In the genomic region with DNA sequence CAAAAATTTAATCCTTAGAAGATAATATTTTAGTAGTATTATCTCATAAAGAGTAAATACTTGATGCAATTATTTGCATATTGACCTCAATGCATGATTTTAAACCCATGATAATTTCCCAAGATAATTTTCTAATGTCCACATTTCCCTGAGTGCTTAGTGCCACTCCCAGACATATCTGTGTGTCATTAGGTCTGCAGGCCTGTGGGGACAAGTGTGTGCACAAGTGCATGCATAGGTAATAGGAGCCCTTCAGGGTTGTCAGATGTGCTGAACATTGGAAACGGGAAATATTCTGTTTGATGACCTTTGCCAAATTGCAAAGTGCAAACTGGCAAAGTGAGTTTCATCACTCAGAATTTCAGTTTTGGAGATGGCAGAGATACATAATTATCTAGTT, we compare ENCODE assay signal across 27 cellular contexts.
DNase-seq lines count a peak whose midpoint lies in the region; ATAC-seq and TF ChIP-seq lines count a peak whose summit lies in the region.
"Had no signal": no experiment of that assay in that cellular context is flagged by ENCODE, and none has a peak within 500 bp of the region (broad histone marks: within the 10 kb centered on the region; RNA-seq: fewer than 3 reads in every experiment).

No MANE protein-coding gene starts in this region.

- H3K4me1 ChIP-seq in HCT116 (ENCODE audit: control insufficient read depth in 1 of 2, insufficient read depth in 2 of 2, low read length in 2 of 2) (peaks cover 18 to 36% of the 10 kb centered on the region in 2 experiments), esophagus squamous epithelium (peaks cover 0 to 53% (median 3%) of the 10 kb centered on the region in 3 donors)
- H3K4me1 ChIP-seq: BLaER1 treated with 17β-estradiol and CSF1 and Interleukin-3, amounts not matched to agents 10 nM and 100 nM; parathyroid adenoma; thyroid gland had no signal

- H3K9me3 Mint-ChIP-seq in natural killer cell treated with Interleukin-12 subunit alpha and Interleukin-12 subunit beta and Interleukin-15 and Interleukin-18, amount 100 ng/mL, for 72 hours = peaks cover 8% of the 10 kb centered on the region

- H3K36me3 Mint-ChIP-seq in natural killer cell treated with Interleukin-12 subunit alpha and Interleukin-12 subunit beta and Interleukin-15 and Interleukin-18, amount 100 ng/mL, for 72 hours = no peaks in the 10 kb centered on the region
- H3K36me3 Mint-ChIP-seq: activated CD8-positive, alpha-beta memory T cell treated with anti-CD3 and anti-CD28 coated beads, Interleukin-2, amount 10 ng/mL, durations not matched to agents 7 days and 5 days; activated naive CD8-positive, alpha-beta T cell treated with anti-CD3 and anti-CD28 coated beads, Interleukin-2, amount 10 ng/mL, durations not matched to agents 7 days and 5 days had no signal

- DNase-seq in HCT116 (ENCODE audit: low read depth, low spot score) (no peak), RWPE1 (ENCODE audit: low spot score) (no peak), esophagus squamous epithelium (lab: John Stamatoyannopoulos, UW) (no peak)
- no peak for DNase-seq in natural killer cell treated with Interleukin-12 subunit alpha and Interleukin-12 subunit beta and Interleukin-15 and Interleukin-18, amount 100 ng/mL, for 72 hours (ENCODE audit: low spot score)
- DNase-seq: activated CD8-positive, alpha-beta memory T cell treated with anti-CD3 and anti-CD28 coated beads, Interleukin-2, amount 10 ng/mL, durations not matched to agents 7 days and 5 days; activated gamma-delta T cell treated with Interleukin-2 at 50 U/mL for 16 hours; activated naive CD8-positive, alpha-beta T cell treated with anti-CD3 and anti-CD28 coated beads, Interleukin-2, amount 10 ng/mL, durations not matched to agents 7 days and 5 days; activated T-cell treated with anti-CD3 and anti-CD28 coated beads, Interleukin-2, amount 50 U/mL, for 4 hours; aorta; central memory CD4-positive, alpha-beta T cell; DMS79; endodermal cell; GDM1; NCI-H1436 treated with DMSO at 0.1 percent for 48 hours; NCI-H510A; retina; Right ventricle myocardium superior; stimulated activated naive CD8-positive, alpha-beta T cell treated with anti-CD3 and anti-CD28 coated beads, Interleukin-15, amount 100 ng/mL, for 72 hours; T-helper 2 cell; thyroid gland had no signal

- H3K4me3 Mint-ChIP-seq in natural killer cell treated with Interleukin-12 subunit alpha and Interleukin-12 subunit beta and Interleukin-15 and Interleukin-18, amount 100 ng/mL, for 72 hours = no peak overlapping the region
- H3K4me3 Mint-ChIP-seq: activated CD8-positive, alpha-beta memory T cell treated with anti-CD3 and anti-CD28 coated beads, Interleukin-2, amount 10 ng/mL, durations not matched to agents 7 days and 5 days; activated naive CD8-positive, alpha-beta T cell treated with anti-CD3 and anti-CD28 coated beads, Interleukin-2, amount 10 ng/mL, durations not matched to agents 7 days and 5 days; activated T-cell treated with anti-CD3 and anti-CD28 coated beads, Interleukin-2, amount 50 U/mL, for 4 hours; endodermal cell; stimulated activated naive CD8-positive, alpha-beta T cell treated with anti-CD3 and anti-CD28 coated beads, Interleukin-15, amount 100 ng/mL, for 72 hours had no signal

- ATAC-seq in HCT116 = peak; percentile 76
- ATAC-seq in GM18498 (IDR thresholded peaks at IDR 0.05; ENCODE audit: unreplicated experiment) = no peak
- ATAC-seq in GM21723 (IDR thresholded peaks at IDR 0.05; ENCODE audit: unreplicated experiment) = no peak
- no peak for ATAC-seq in natural killer cell treated with Interleukin-12 subunit alpha and Interleukin-12 subunit beta and Interleukin-15 and Interleukin-18, amount 100 ng/mL, for 72 hours
- ATAC-seq: activated CD8-positive, alpha-beta memory T cell treated with anti-CD3 and anti-CD28 coated beads, Interleukin-2, amount 10 ng/mL, durations not matched to agents 7 days and 5 days; gastroesophageal sphincter; left lobe of liver; stimulated activated naive CD8-positive, alpha-beta T cell treated with anti-CD3 and anti-CD28 coated beads, Interleukin-15, amount 100 ng/mL, for 72 hours had no signal

- CTCF ChIA-PET in HCT116 (lab: Charles Lee) (no interaction called here), RWPE1 (lab: Yijun Ruan, JAX) (no interaction called here)

- no peak overlapping the region for H3K27ac Mint-ChIP-seq in natural killer cell treated with Interleukin-12 subunit alpha and Interleukin-12 subunit beta and Interleukin-15 and Interleukin-18, amount 100 ng/mL, for 72 hours
- H3K27ac Mint-ChIP-seq: activated CD8-positive, alpha-beta memory T cell treated with anti-CD3 and anti-CD28 coated beads, Interleukin-2, amount 10 ng/mL, durations not matched to agents 7 days and 5 days; activated naive CD8-positive, alpha-beta T cell treated with anti-CD3 and anti-CD28 coated beads, Interleukin-2, amount 10 ng/mL, durations not matched to agents 7 days and 5 days; endodermal cell; stimulated activated naive CD8-positive, alpha-beta T cell treated with anti-CD3 and anti-CD28 coated beads, Interleukin-15, amount 100 ng/mL, for 72 hours had no signal

- no peaks in the 10 kb centered on the region for H3K27me3 ChIP-seq in HCT116 (ENCODE audit: insufficient read depth, low read length)
- no peaks in the 10 kb centered on the region for H3K27me3 ChIP-seq in esophagus squamous epithelium
- H3K27me3 ChIP-seq: BLaER1 treated with 17β-estradiol and CSF1 and Interleukin-3, amounts not matched to agents 10 nM and 100 nM; gastroesophageal sphincter; thyroid gland had no signal

- no peaks in the 10 kb centered on the region for H3K36me3 ChIP-seq in HCT116 (ENCODE audit: control insufficient read depth in 1 of 2, insufficient read depth in 2 of 2, low read length in 2 of 2)
- H3K36me3 ChIP-seq in esophagus squamous epithelium = no peaks in the 10 kb centered on the region
- H3K36me3 ChIP-seq: BLaER1 treated with 17β-estradiol and CSF1 and Interleukin-3, amounts not matched to agents 10 nM and 100 nM; gastroesophageal sphincter; thyroid gland had no signal

- POLR2A ChIA-PET in HCT116 (lab: Charles Lee) = no interaction called here
- POLR2A ChIA-PET in RWPE1 (lab: Yijun Ruan, JAX; ENCODE audit: low non-redundant PET) = interaction anchor here (0.7 kb wide), 2 partner anchors 135 to 609 kb away, joined by 9 to 10 read pairs; no protein-coding TSS in a partner anchor

- no peak overlapping the region for H2AFZ ChIP-seq in HCT116 (ENCODE audit: low read depth, low read length, poor library complexity, severe bottlenecking)
- H2AFZ ChIP-seq: parathyroid adenoma had no signal

- H3K9me3 ChIP-seq in HCT116 (ENCODE audit: control insufficient read depth in 1 of 2, insufficient read depth in 1 of 2, low read depth in 1 of 2, low read length in 2 of 2) (no peaks in the 10 kb centered on the region), esophagus squamous epithelium (no peaks in the 10 kb centered on the region)
- H3K9me3 ChIP-seq: BLaER1 treated with 17β-estradiol and CSF1 and Interleukin-3, amounts not matched to agents 10 nM and 100 nM; gastroesophageal sphincter; thyroid gland had no signal

- intact Hi-C loops in HCT116 (cut with micrococcal nuclease) (loop anchor here (10.0 kb wide), 1 partner anchor 276 kb away; no protein-coding TSS in a partner anchor), esophagus squamous epithelium (cut with DNase I) (no loop called here)

- H4K20me1 ChIP-seq in HCT116 (ENCODE audit: insufficient read depth) = no peaks in the 10 kb centered on the region
- H4K20me1 ChIP-seq: BLaER1 treated with 17β-estradiol and CSF1 and Interleukin-3, amounts not matched to agents 10 nM and 100 nM had no signal

- peak overlapping the region; percentile 31 for H3K9ac ChIP-seq in HCT116 (ENCODE audit: low read length)
- H3K9ac ChIP-seq: BLaER1 treated with 17β-estradiol and CSF1 and Interleukin-3, amounts not matched to agents 10 nM and 100 nM; parathyroid adenoma had no signal

- no TSS peak for BruUV-seq in HCT116 (replicated peaks; lab: Mats Ljungman, UMichigan)

- peak overlapping the region in 1 of 2 experiments; percentile 16; a peak in 1 of 4 replicates for H3K4me3 ChIP-seq in HCT116 (replicated peaks in 1 of 2; ENCODE audit: low read depth in 1 of 2, low read length in 2 of 2)
- H3K4me3 ChIP-seq in esophagus squamous epithelium = no peak overlapping the region
- no peak overlapping the region for H3K4me3 ChIP-seq in skin epidermis
- H3K4me3 ChIP-seq: BLaER1 treated with 17β-estradiol and CSF1 and Interleukin-3, amounts not matched to agents 10 nM and 100 nM; gastroesophageal sphincter; thyroid gland had no signal

- TF ChIP-seq CTCF in HCT116 (IDR thresholded peaks at IDR 0.05 in 2 of 3, conservative IDR thresholded peaks at IDR 0.05 in 1 of 3; ENCODE audit: borderline replicate concordance in 1 of 3, insufficient read depth in 1 of 3, low read depth in 2 of 3, low read length in 2 of 3) (no peak), RWPE1 (conservative IDR thresholded peaks at IDR 0.05; ENCODE audit: low read depth) (no peak), esophagus squamous epithelium (IDR thresholded peaks at IDR 0.05) (no peak)

- peaks cover 5 to 34% of the 10 kb centered on the region in 2 donors for H3K27me3 Mint-ChIP-seq in natural killer cell treated with Interleukin-12 subunit alpha and Interleukin-12 subunit beta and Interleukin-15 and Interleukin-18, amount 100 ng/mL, for 72 hours
- H3K27me3 Mint-ChIP-seq: activated CD8-positive, alpha-beta memory T cell treated with anti-CD3 and anti-CD28 coated beads, Interleukin-2, amount 10 ng/mL, durations not matched to agents 7 days and 5 days; activated naive CD8-positive, alpha-beta T cell treated with anti-CD3 and anti-CD28 coated beads, Interleukin-2, amount 10 ng/mL, durations not matched to agents 7 days and 5 days had no signal

- H3K4me2 ChIP-seq in HCT116 (ENCODE audit: low read length) = peak overlapping the region; percentile 52
- H3K4me2 ChIP-seq: BLaER1 treated with 17β-estradiol and CSF1 and Interleukin-3, amounts not matched to agents 10 nM and 100 nM had no signal

- H3K27ac ChIP-seq in HCT116 (ENCODE audit: low read depth, low read length) (peak overlapping the region; percentile 55; the same call in 1 of the 2 replicates), RWPE1 (peak overlapping the region; percentile 93), esophagus squamous epithelium (peak overlapping the region; percentile 69 to 84 (median 79)), skin epidermis (peak overlapping the region in 15 of 21 experiments; percentile 13 to 81 (median 70))
- H3K27ac ChIP-seq: BLaER1 treated with 17β-estradiol and CSF1 and Interleukin-3, amounts not matched to agents 10 nM and 100 nM; gastroesophageal sphincter; parathyroid adenoma; thyroid gland had no signal

- no peaks in the 10 kb centered on the region for H3K9me2 ChIP-seq in HCT116 (ENCODE audit: insufficient read depth)

- RAD21 ChIA-PET in HCT116 (lab: Charles Lee; ENCODE audit: low non-redundant PET in 1 of 2, low total read pairs in 2 of 2, uncharacterized antibody in 2 of 2, unreplicated experiment in 2 of 2) = no interaction called here

- H3K4me1 Mint-ChIP-seq in natural killer cell treated with Interleukin-12 subunit alpha and Interleukin-12 subunit beta and Interleukin-15 and Interleukin-18, amount 100 ng/mL, for 72 hours (ENCODE audit: low read depth in 2 of 2) = no peaks in the 10 kb centered on the region
- H3K4me1 Mint-ChIP-seq: activated CD8-positive, alpha-beta memory T cell treated with anti-CD3 and anti-CD28 coated beads, Interleukin-2, amount 10 ng/mL, durations not matched to agents 7 days and 5 days; endodermal cell; stimulated activated naive CD8-positive, alpha-beta T cell treated with anti-CD3 and anti-CD28 coated beads, Interleukin-15, amount 100 ng/mL, for 72 hours had no signal

- no peaks in the 10 kb centered on the region for H3K79me2 ChIP-seq in HCT116 (ENCODE audit: insufficient read depth, low read length)
- H3K79me2 ChIP-seq: parathyroid adenoma had no signal

- WGBS in esophagus squamous epithelium, 2 donors = 33 to 50% methylated on average over 1 of the region's 1 CpG

- no peak for TF ChIP-seq RAD21 in HCT116 (IDR thresholded peaks at IDR 0.05; ENCODE audit: low read depth)

- TF ChIP-seq POLR2A in HCT116 (IDR thresholded peaks at IDR 0.05; ENCODE audit: borderline replicate concordance, extremely low read depth, insufficient read depth, insufficient read length) (no peak), esophagus squamous epithelium (IDR thresholded peaks at IDR 0.05) (no peak)
